ENCODE assay signal across 8 cellular contexts in genomic region chr6:38570750-38571149, GRCh38.
DNase-seq lines count a peak whose midpoint lies in the region; ATAC-seq, FAIRE-seq and TF ChIP-seq lines count a peak whose summit lies in the region.

No MANE protein-coding gene starts in this region.

- no peak overlapping the region for H3K27ac ChIP-seq in SK-N-MC

- no peak for DNase-seq in AG09319 (ENCODE audit: extremely low read depth, low read depth)
- no peak for DNase-seq in GM12891 (ENCODE audit: insufficient read length, low spot score)
- DNase-seq in SK-N-MC (ENCODE audit: low read depth, low spot score): peak; percentile 18
- peak; percentile 40 for DNase-seq in iris pigment epithelial cell (ENCODE audit: low read depth)
- DNase-seq in HEK293T (ENCODE audit: extremely low spot score): no peak
- no peak for DNase-seq in activated CD8-positive, alpha-beta memory T cell treated with anti-CD3 and anti-CD28 coated beads, Interleukin-2, amount 50 U/mL, for 48 hours
- no peak for DNase-seq in islet precursor cell

- TF ChIP-seq POLR2A in GM12891 (IDR thresholded peaks at IDR 0.05; ENCODE audit: low read depth, low read length): no peak

- peak; percentile 38 for TF ChIP-seq CTCF in AG09319 (IDR thresholded peaks at IDR 0.05; ENCODE audit: low read depth, low read length)

- H3K36me3 ChIP-seq in SK-N-MC (ENCODE audit: insufficient read depth, low read length): no peaks in the 10 kb centered on the region

- FAIRE-seq in GM12891 (lab: Jason Lieb, UNC): peak; percentile 56

- no peak overlapping the region for H3K9ac ChIP-seq in SK-N-MC (ENCODE audit: insufficient read length)

- CTCF ChIA-PET in HEK293T (lab: Yijun Ruan, JAX): interaction anchor here (0.6 to 2.2 kb wide), 3 partner anchors 13 to 1475 kb away, joined by 3 to 6 read pairs (median 5); no protein-coding TSS in a partner anchor

- no peak overlapping the region for H3K4me3 ChIP-seq in SK-N-MC

- no peaks in the 10 kb centered on the region for H3K9me3 ChIP-seq in SK-N-MC (ENCODE audit: low read depth, low read length)

- POLR2A ChIA-PET in HEK293T (lab: Yijun Ruan, JAX): no interaction called here

- ATAC-seq in HG03139 (IDR thresholded peaks at IDR 0.05; ENCODE audit: unreplicated experiment): no peak

TF ChIP-seq in GM12891, 5 proteins besides CTCF, POLR2A, EP300 and RAD21:
- TF ChIP-seq POLR2AphosphoS5 (IDR thresholded peaks at IDR 0.05; ENCODE audit: low read depth, low read length) (no peak), TAF1 (IDR thresholded peaks at IDR 0.05; ENCODE audit: low read depth, low read length) (no peak), POU2F2 (IDR thresholded peaks at IDR 0.05; ENCODE audit: low read depth, low read length) (no peak), SPI1 (IDR thresholded peaks at IDR 0.05; ENCODE audit: low read depth, low read length) (no peak), PAX5 (IDR thresholded peaks at IDR 0.05; ENCODE audit: insufficient read depth, low read length, severe bottlenecking) (no peak)

TF ChIP-seq in HEK293T, 16 proteins besides CTCF, POLR2A, EP300 and RAD21:
- TF ChIP-seq SUZ12 (IDR thresholded peaks at IDR 0.05): no peak

Comparison
In these comparisons a context has a peak if more than half of its experiments do, and no peak if none do; other contexts are left out.
1. DNase-seq: peak in SK-N-MC (single experiment) and iris pigment epithelial cell (single experiment); none in AG09319 (single experiment), GM12891 (single experiment), HEK293T (single experiment), activated CD8-positive, alpha-beta memory T cell treated with anti-CD3 and anti-CD28 coated beads, Interleukin-2, amount 50 U/mL, for 48 hours (single experiment) and islet precursor cell (single experiment).